Comparison of ENCODE assay signal across 13 cellular contexts in the genomic region with DNA sequence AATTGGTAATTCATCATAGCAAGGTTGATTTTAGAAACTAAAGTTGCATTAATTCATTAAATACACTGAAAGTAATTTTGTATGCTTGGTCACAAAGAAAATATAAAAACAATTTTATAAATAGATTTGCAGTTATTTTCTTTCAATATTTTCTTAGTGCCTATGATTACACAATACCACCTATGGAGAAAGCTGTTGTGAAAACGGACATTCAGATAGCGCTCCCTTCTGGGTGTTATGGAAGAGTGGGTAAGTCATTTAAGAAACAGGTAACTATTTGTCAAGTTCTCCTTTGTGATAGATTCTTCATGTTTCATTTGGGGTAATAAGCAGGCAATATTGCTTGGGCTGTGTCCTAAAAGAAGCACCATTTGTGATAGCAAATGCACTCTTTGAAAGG. TPM values are rescaled to one million over a fixed set of nuclear protein-coding genes. Genes with fewer than 3 reads are reported as not detected.
A peak's percentile ranks its signal among the peaks of the same experiment; 100 is the strongest.
DNase-seq lines count a peak whose midpoint lies in the region; ATAC-seq and TF ChIP-seq lines count a peak whose summit lies in the region.
"Had no signal": no experiment of that assay in that cellular context is flagged by ENCODE, and none has a peak within 500 bp of the region (broad histone marks: within the 10 kb centered on the region; RNA-seq: fewer than 3 reads in every experiment).

No MANE protein-coding gene starts in this region.

- peaks cover 37% of the 10 kb centered on the region for H3K79me2 ChIP-seq in PC-3 (ENCODE audit: low read length)

- peaks cover 4% of the 10 kb centered on the region for H3F3A ChIP-seq in PC-3 (ENCODE audit: low read length, unreplicated experiment)

- intact Hi-C loops in PC-3 (cut with micrococcal nuclease): no loop called here
- intact Hi-C loops in gastrocnemius medialis (cut with DNase I; ENCODE audit: low total_unique reads): loop anchor here (5.0 to 10.0 kb wide), 2 partner anchors 619 to 823 kb away; a partner anchor contains a TSS

- peak; percentile 9 for TF ChIP-seq CTCF in HL-60 (IDR thresholded peaks at IDR 0.05; ENCODE audit: insufficient read depth, low read length)
- TF ChIP-seq CTCF in PC-3 (conservative IDR thresholded peaks at IDR 0.05; ENCODE audit: low read depth, low read length): no peak
- TF ChIP-seq CTCF in gastrocnemius medialis (IDR thresholded peaks at IDR 0.05 in 4 of 5, conservative IDR thresholded peaks at IDR 0.05 in 1 of 5): no peak

- in situ Hi-C loops in gastrocnemius medialis (cut with MboI; ENCODE audit: low sequenced_read_pairs in 4 of 4): no loop called here

- CTCF ChIA-PET in PC-3 (lab: Charles Lee): no interaction called here

- peak overlapping the region in 1 of 11 experiments; percentile 13; a peak in 2 of 22 replicates for H3K9ac ChIP-seq in BLaER1 treated with 17β-estradiol and CSF1 and Interleukin-3, amounts not matched to agents 10 nM and 100 nM
- no peak overlapping the region for H3K9ac ChIP-seq in PC-3 (ENCODE audit: low read length)

- peaks cover 5 to 48% (median 15%) of the 10 kb centered on the region in 11 experiments; a peak in 16 of 22 replicates for H4K20me1 ChIP-seq in BLaER1 treated with 17β-estradiol and CSF1 and Interleukin-3, amounts not matched to agents 10 nM and 100 nM
- H4K20me1 ChIP-seq in PC-3 (ENCODE audit: low read length): 0 out of 2 replicates have a peak, but pooled peaks cover 8% of the 10 kb centered on the region

- no peak for TF ChIP-seq POLR2A in erythroblast (IDR thresholded peaks at IDR 0.05; ENCODE audit: low read length)
- TF ChIP-seq POLR2A in gastrocnemius medialis (IDR thresholded peaks at IDR 0.05): no peak

- H3K27ac ChIP-seq in BLaER1 treated with 17β-estradiol and CSF1 and Interleukin-3, amounts not matched to agents 10 nM and 100 nM: no peak overlapping the region
- H3K27ac ChIP-seq in HL-60 (replicated peaks) (peak overlapping the region; percentile 93), PC-3 (ENCODE audit: low read length) (no peak overlapping the region), gastrocnemius medialis (no peak overlapping the region)

- peaks cover 36 to 58% (median 53%) of the 10 kb centered on the region in 11 experiments for H3K36me3 ChIP-seq in BLaER1 treated with 17β-estradiol and CSF1 and Interleukin-3, amounts not matched to agents 10 nM and 100 nM
- H3K36me3 ChIP-seq in PC-3 (ENCODE audit: low read depth, low read length) (peaks cover 23% of the 10 kb centered on the region; the same call in 1 of the 2 replicates), gastrocnemius medialis (peaks cover 0 to 32% of the 10 kb centered on the region in 2 donors), H7 (replicated peaks; ENCODE audit: control insufficient read depth, insufficient read depth, low read length) (peaks cover 12% of the 10 kb centered on the region)

- ATAC-seq in PC-3: no peak
- ATAC-seq in gastrocnemius medialis: no peak
- ATAC-seq in GM18870 (IDR thresholded peaks at IDR 0.05; ENCODE audit: unreplicated experiment): no peak

- H3K9me3 ChIP-seq in BLaER1 treated with 17β-estradiol and CSF1 and Interleukin-3, amounts not matched to agents 10 nM and 100 nM (replicated peaks in 1 of 11): no peaks in the 10 kb centered on the region
- H3K9me3 ChIP-seq in PC-3 (ENCODE audit: low read length) (no peaks in the 10 kb centered on the region), gastrocnemius medialis (no peaks in the 10 kb centered on the region)

- H3K9me2 ChIP-seq in PC-3 (replicated peaks; ENCODE audit: low read length): no peaks in the 10 kb centered on the region

- H3K4me1 ChIP-seq in BLaER1 treated with 17β-estradiol and CSF1 and Interleukin-3, amounts not matched to agents 10 nM and 100 nM: peaks cover 28 to 49% (median 47%) of the 10 kb centered on the region in 10 experiments
- H3K4me1 ChIP-seq in PC-3 (ENCODE audit: insufficient read depth, low read length) (peaks cover 14% of the 10 kb centered on the region), gastrocnemius medialis (peaks cover 16 to 17% of the 10 kb centered on the region in 2 donors)

- no peak overlapping the region for H2AFZ ChIP-seq in PC-3 (ENCODE audit: low read length)

- POLR2A ChIA-PET in PC-3 (lab: Charles Lee; ENCODE audit: unreplicated experiment): no interaction called here

- BruUV-seq in PC-3 (replicated peaks; lab: Mats Ljungman, UMichigan): no TSS peak

- peak overlapping the region in 4 of 10 experiments; percentile 92 to 97 (median 96); a peak in 6 of 20 replicates for H3K4me3 ChIP-seq in BLaER1 treated with 17β-estradiol and CSF1 and Interleukin-3, amounts not matched to agents 10 nM and 100 nM
- peak overlapping the region; percentile 76 for H3K4me3 ChIP-seq in HL-60 (replicated peaks; ENCODE audit: insufficient read depth, low read length)
- H3K4me3 ChIP-seq in PC-3 (ENCODE audit: low read length): peak overlapping the region; percentile 83; the same call in 1 of the 2 replicates
- H3K4me3 ChIP-seq in gastrocnemius medialis: no peak overlapping the region
- H3K4me3 ChIP-seq in H7 (ENCODE audit: insufficient read depth, low read depth, low read length): no peak overlapping the region

- H3K27me3 ChIP-seq in BLaER1 treated with 17β-estradiol and CSF1 and Interleukin-3, amounts not matched to agents 10 nM and 100 nM: no peaks in the 10 kb centered on the region
- no peaks in the 10 kb centered on the region for H3K27me3 ChIP-seq in HL-60 (ENCODE audit: insufficient read depth, poor library complexity, severe bottlenecking)
- H3K27me3 ChIP-seq in PC-3 (ENCODE audit: low read length): no peaks in the 10 kb centered on the region
- no peaks in the 10 kb centered on the region for H3K27me3 ChIP-seq in gastrocnemius medialis
- H3K27me3 ChIP-seq in H7 (ENCODE audit: control insufficient read depth, insufficient read depth, low read length): no peaks in the 10 kb centered on the region

- DNase-seq in HL-60 (ENCODE audit: low read depth in 1 of 2, low spot score in 1 of 2): peak in 1 of 2 experiments; percentile 54
- DNase-seq in PC-3: no peak
- DNase-seq in erythroblast (lab: John Stamatoyannopoulos, UW): peak; percentile 13 to 33
- DNase-seq in gastrocnemius medialis: no peak
- no peak for DNase-seq in H7
- DNase-seq: activated CD8-positive, alpha-beta memory T cell treated with anti-CD3 and anti-CD28 coated beads, Interleukin-2, amount 50 U/mL, for 48 hours; aorta; CD4-positive, alpha-beta memory T cell; GDM1; NCI-H1092 treated with DMSO at 0.1 percent for 48 hours; NCI-H446 treated with DMSO at 0.1 percent for 48 hours had no signal

- H3K4me2 ChIP-seq in BLaER1 treated with 17β-estradiol and CSF1 and Interleukin-3, amounts not matched to agents 10 nM and 100 nM: peak overlapping the region in 9 of 11 experiments; percentile 40 to 99 (median 92); a peak in 18 of 22 replicates
- peak overlapping the region; percentile 86 for H3K4me2 ChIP-seq in PC-3 (ENCODE audit: low read length)

RNA-seq across cellular contexts. Expression of a gene that starts 3.0 kb away (rescaled TPM):
- total RNA-seq in PC-3 (2014; rRNA removed): 76.9 and 85.2 TPM in 2 replicates
- total RNA-seq in gastrocnemius medialis: 10 to 100 TPM; 40.0 to 73.0 (median 45.0) TPM
- 72.9 and 75.5 TPM in 2 replicates for total RNA-seq in H7 (2014; rRNA removed; shearing (Covaris generic))

Comparison
In these comparisons a context has a peak if more than half of its experiments do, and no peak if none do; other contexts are left out.
1. H3K4me3 ChIP-seq: peak in HL-60 (single experiment) and PC-3 (single experiment); none in gastrocnemius medialis (0 of 4) and H7 (single experiment).
2. DNase-seq: peak in erythroblast (2 of 2); none in PC-3 (single experiment), gastrocnemius medialis (0 of 2) and H7 (single experiment).